Comparison of ENCODE assay signal across 1 cellular context in the genomic region with DNA sequence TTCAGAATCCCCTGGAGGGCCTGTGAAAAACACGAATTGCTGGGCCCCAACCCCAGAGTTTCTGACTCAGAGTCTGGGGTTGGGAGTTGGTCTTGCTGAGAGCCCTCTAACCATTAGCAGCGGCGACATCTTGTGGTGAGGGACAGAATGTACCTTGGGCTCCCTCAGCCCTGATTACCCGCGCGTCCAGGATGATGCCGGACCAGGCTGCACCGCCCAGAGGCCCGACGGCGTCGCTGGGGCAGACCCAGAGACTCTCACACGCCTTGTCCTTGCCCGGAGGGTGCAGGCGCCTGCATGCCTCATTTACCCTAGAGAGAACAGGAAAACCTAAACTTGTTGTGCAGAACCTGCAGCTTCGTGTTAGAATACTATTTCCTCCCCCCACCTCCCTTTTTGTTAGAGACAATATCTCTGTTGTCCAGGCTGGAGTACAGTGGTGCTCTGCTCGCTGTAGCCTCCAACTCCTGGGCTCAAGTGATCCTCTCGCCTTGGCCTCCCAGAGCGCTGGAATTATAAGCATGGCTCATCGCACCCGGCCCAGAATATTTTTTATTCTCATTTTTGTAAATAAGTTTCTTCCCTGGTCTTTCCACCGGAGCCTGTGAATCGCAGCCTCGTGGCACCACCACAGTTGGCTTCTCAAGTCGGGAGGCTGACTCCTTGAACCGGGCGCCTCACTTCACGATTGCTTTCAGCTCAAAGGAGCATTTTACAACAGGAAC.
TF ChIP-seq lines count a peak whose summit lies in the region.

No MANE protein-coding gene starts in this region.

TF ChIP-seq in K562, 482 proteins besides CTCF, POLR2A, EP300 and RAD21 (continued from another document and continues in another):
- TF ChIP-seq JUND (IDR thresholded peaks at IDR 0.05; ENCODE audit: borderline replicate concordance, low read depth, low read length) = 0 out of 2 replicates have a peak, but pooled peaks have one; percentile 40
- TF ChIP-seq JUND (tag; IDR thresholded peaks at IDR 0.05; ENCODE audit: borderline replicate concordance, low read depth, low read length) = peak; percentile 51; the same call in 1 of the 3 replicates
- TF ChIP-seq, protein P1, sequence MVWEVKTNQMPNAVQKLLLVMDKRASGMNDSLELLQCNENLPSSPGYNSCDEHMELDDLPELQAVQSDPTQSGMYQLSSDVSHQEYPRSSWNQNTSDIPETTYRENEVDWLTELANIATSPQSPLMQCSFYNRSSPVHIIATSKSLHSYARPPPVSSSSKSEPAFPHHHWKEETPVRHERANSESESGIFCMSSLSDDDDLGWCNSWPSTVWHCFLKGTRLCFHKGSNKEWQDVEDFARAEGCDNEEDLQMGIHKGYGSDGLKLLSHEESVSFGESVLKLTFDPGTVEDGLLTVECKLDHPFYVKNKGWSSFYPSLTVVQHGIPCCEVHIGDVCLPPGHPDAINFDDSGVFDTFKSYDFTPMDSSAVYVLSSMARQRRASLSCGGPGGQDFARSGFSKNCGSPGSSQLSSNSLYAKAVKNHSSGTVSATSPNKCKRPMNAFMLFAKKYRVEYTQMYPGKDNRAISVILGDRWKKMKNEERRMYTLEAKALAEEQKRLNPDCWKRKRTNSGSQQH (CRISPR knock-in tag; IDR thresholded peaks at IDR 0.05) = no peak
- TF ChIP-seq SAP30 (IDR thresholded peaks at IDR 0.05; ENCODE audit: borderline replicate concordance, insufficient read depth, low read depth, low read length, poor library complexity, severe bottlenecking) = no peak
- TF ChIP-seq TCF3 (CRISPR knock-in tag; IDR thresholded peaks at IDR 0.05) = peak; percentile 15; the same call in 1 of the 2 replicates
- no peak for TF ChIP-seq AFF4 (CRISPR knock-in tag; IDR thresholded peaks at IDR 0.05)
- TF ChIP-seq BCOR (IDR thresholded peaks at IDR 0.05) = peak; percentile 40; the same call in 1 of the 2 replicates
- no peak for TF ChIP-seq RBM39 (optimal IDR thresholded peaks at IDR 0.05; ENCODE audit: low read depth, low read length)
- TF ChIP-seq TOE1 (IDR thresholded peaks at IDR 0.05; ENCODE audit: borderline replicate concordance) = peak; percentile 58; the same call in 1 of the 2 replicates
- no peak for TF ChIP-seq TOE1 (CRISPR knock-in tag; IDR thresholded peaks at IDR 0.05; ENCODE audit: borderline replicate concordance, low read depth)
- TF ChIP-seq FOSL1 (tag; conservative IDR thresholded peaks at IDR 0.05) = peak; percentile 15; the same call in 1 of the 2 replicates
- TF ChIP-seq, protein P2, sequence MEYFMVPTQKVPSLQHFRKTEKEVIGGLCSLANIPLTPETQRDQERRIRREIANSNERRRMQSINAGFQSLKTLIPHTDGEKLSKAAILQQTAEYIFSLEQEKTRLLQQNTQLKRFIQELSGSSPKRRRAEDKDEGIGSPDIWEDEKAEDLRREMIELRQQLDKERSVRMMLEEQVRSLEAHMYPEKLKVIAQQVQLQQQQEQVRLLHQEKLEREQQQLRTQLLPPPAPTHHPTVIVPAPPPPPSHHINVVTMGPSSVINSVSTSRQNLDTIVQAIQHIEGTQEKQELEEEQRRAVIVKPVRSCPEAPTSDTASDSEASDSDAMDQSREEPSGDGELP (CRISPR knock-in tag; IDR thresholded peaks at IDR 0.05; ENCODE audit: borderline replicate concordance) = peak; percentile 77
- TF ChIP-seq, protein P3, sequence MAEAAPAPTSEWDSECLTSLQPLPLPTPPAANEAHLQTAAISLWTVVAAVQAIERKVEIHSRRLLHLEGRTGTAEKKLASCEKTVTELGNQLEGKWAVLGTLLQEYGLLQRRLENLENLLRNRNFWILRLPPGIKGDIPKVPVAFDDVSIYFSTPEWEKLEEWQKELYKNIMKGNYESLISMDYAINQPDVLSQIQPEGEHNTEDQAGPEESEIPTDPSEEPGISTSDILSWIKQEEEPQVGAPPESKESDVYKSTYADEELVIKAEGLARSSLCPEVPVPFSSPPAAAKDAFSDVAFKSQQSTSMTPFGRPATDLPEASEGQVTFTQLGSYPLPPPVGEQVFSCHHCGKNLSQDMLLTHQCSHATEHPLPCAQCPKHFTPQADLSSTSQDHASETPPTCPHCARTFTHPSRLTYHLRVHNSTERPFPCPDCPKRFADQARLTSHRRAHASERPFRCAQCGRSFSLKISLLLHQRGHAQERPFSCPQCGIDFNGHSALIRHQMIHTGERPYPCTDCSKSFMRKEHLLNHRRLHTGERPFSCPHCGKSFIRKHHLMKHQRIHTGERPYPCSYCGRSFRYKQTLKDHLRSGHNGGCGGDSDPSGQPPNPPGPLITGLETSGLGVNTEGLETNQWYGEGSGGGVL (CRISPR knock-in tag; IDR thresholded peaks at IDR 0.05) = no peak
- TF ChIP-seq EHMT2 (IDR thresholded peaks at IDR 0.05) = no peak
- TF ChIP-seq ZNF24 (IDR thresholded peaks at IDR 0.05) = peak; percentile 57; the same call in 1 of the 2 replicates
- no peak for TF ChIP-seq ZNF445 (CRISPR knock-in tag; IDR thresholded peaks at IDR 0.05; ENCODE audit: low read depth)
- TF ChIP-seq PHF21A (IDR thresholded peaks at IDR 0.05; ENCODE audit: borderline replicate concordance, low read depth) = peak; percentile 74
- TF ChIP-seq SMC3 (conservative IDR thresholded peaks at IDR 0.05; ENCODE audit: insufficient read depth, low read depth, low read length) = peak; percentile 92
- peak; percentile 2 for TF ChIP-seq HNRNPLL (IDR thresholded peaks at IDR 0.05; ENCODE audit: low read depth, low read length, poor library complexity, severe bottlenecking)
- peak; percentile 85 for TF ChIP-seq STAG1 (CRISPR knock-in tag; IDR thresholded peaks at IDR 0.05; ENCODE audit: borderline replicate concordance)
- no peak for TF ChIP-seq MED1 (CRISPR knock-in tag; IDR thresholded peaks at IDR 0.05; ENCODE audit: borderline replicate concordance)
- peak; percentile 40; the same call in 1 of the 2 replicates for TF ChIP-seq ZNF197 (CRISPR knock-in tag; IDR thresholded peaks at IDR 0.05; ENCODE audit: low read depth)
- TF ChIP-seq, protein P4, sequence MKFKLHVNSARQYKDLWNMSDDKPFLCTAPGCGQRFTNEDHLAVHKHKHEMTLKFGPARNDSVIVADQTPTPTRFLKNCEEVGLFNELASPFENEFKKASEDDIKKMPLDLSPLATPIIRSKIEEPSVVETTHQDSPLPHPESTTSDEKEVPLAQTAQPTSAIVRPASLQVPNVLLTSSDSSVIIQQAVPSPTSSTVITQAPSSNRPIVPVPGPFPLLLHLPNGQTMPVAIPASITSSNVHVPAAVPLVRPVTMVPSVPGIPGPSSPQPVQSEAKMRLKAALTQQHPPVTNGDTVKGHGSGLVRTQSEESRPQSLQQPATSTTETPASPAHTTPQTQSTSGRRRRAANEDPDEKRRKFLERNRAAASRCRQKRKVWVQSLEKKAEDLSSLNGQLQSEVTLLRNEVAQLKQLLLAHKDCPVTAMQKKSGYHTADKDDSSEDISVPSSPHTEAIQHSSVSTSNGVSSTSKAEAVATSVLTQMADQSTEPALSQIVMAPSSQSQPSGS (CRISPR knock-in tag; IDR thresholded peaks at IDR 0.05) = no peak
- TF ChIP-seq CXXC5 (CRISPR knock-in tag; IDR thresholded peaks at IDR 0.05) = peak; percentile 48; the same call in 1 of the 2 replicates
- TF ChIP-seq, protein P5, sequence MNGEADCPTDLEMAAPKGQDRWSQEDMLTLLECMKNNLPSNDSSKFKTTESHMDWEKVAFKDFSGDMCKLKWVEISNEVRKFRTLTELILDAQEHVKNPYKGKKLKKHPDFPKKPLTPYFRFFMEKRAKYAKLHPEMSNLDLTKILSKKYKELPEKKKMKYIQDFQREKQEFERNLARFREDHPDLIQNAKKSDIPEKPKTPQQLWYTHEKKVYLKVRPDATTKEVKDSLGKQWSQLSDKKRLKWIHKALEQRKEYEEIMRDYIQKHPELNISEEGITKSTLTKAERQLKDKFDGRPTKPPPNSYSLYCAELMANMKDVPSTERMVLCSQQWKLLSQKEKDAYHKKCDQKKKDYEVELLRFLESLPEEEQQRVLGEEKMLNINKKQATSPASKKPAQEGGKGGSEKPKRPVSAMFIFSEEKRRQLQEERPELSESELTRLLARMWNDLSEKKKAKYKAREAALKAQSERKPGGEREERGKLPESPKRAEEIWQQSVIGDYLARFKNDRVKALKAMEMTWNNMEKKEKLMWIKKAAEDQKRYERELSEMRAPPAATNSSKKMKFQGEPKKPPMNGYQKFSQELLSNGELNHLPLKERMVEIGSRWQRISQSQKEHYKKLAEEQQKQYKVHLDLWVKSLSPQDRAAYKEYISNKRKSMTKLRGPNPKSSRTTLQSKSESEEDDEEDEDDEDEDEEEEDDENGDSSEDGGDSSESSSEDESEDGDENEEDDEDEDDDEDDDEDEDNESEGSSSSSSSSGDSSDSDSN (IDR thresholded peaks at IDR 0.05; ENCODE audit: borderline replicate concordance in 1 of 2, low read depth in 2 of 2, low read length in 2 of 2) = 0 out of 4 replicates have a peak, but pooled peaks have one; percentile 14 to 75
- TF ChIP-seq DPF2 (IDR thresholded peaks at IDR 0.05) = 0 out of 2 replicates have a peak, but pooled peaks have one; percentile 16
- TF ChIP-seq MAFK (IDR thresholded peaks at IDR 0.05; ENCODE audit: low read length) = no peak; the same call in 1 of the 2 replicates
- TF ChIP-seq HMGN3 (IDR thresholded peaks at IDR 0.05; ENCODE audit: borderline replicate concordance, extremely low read depth, insufficient read length, low read depth, low read length) = no peak
- TF ChIP-seq ZMIZ1 (IDR thresholded peaks at IDR 0.05; ENCODE audit: low read depth in 2 of 2, low read length in 2 of 2) = 0 out of 4 replicates have a peak, but pooled peaks of 1 of the 2 experiments have one; percentile 11
- no peak for TF ChIP-seq U2AF1 (optimal IDR thresholded peaks at IDR 0.05; ENCODE audit: low read depth, low read length)
- TF ChIP-seq CBX8 (IDR thresholded peaks at IDR 0.05; ENCODE audit: borderline replicate concordance, extremely low read depth, low read depth, low read length, poor library complexity, severe bottlenecking) = no peak
- TF ChIP-seq NBN (IDR thresholded peaks at IDR 0.05; ENCODE audit: low read depth) = peak; percentile 61; the same call in 1 of the 2 replicates
- peak; percentile 30; the same call in 1 of the 2 replicates for TF ChIP-seq TEAD4 (IDR thresholded peaks at IDR 0.05; ENCODE audit: low read length)
- no peak for TF ChIP-seq TEAD4 (CRISPR knock-in tag; IDR thresholded peaks at IDR 0.05; ENCODE audit: borderline replicate concordance)
- peak; percentile 93 for TF ChIP-seq DEAF1 (CRISPR knock-in tag; IDR thresholded peaks at IDR 0.05)
- TF ChIP-seq ZNF165 (CRISPR knock-in tag; IDR thresholded peaks at IDR 0.05; ENCODE audit: borderline replicate concordance) = no peak
- TF ChIP-seq NR3C1 (CRISPR knock-in tag; IDR thresholded peaks at IDR 0.05) = no peak
- TF ChIP-seq MAZ (CRISPR knock-in tag; conservative IDR thresholded peaks at IDR 0.05 in 1 of 2, IDR thresholded peaks at IDR 0.05 in 1 of 2) = peak in 1 of 2 experiments; percentile 80; a peak in 2 of 4 replicates
- TF ChIP-seq SMARCB1 (IDR thresholded peaks at IDR 0.05; ENCODE audit: insufficient read length, low read depth) = no peak
